23 cellular contexts compared by ENCODE assay signal in the genomic region with DNA sequence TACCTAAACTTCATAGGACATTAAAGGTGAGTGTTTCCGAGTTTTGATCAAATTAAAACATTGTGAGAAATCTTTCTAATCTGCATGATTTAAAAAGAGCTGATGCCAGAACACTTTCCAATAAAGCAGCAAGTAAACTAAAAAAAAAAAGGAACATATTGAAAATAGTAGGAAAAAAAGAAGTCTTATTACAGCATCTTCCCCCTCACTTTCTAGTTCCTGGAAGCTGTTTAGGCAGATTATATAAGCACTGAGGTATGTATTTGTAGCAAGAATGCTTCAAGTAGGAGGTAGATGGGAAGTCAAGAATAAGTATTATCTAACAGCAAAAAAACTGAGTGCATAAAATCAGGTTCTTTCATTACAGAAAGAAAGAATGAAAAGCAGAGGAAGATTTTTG.
"Had no signal": no experiment of that assay in that cellular context is flagged by ENCODE, and none has a peak within 500 bp of the region (broad histone marks: within the 10 kb centered on the region; RNA-seq: fewer than 3 reads in every experiment).

No MANE protein-coding gene starts in this region.

- H3K27ac Mint-ChIP-seq: activated B cell treated with CpG ODN at 0.5 μM for 24 hours; activated naive CD4-positive, alpha-beta T cell treated with anti-CD3 and anti-CD28 coated beads, Interleukin-2, amount 10 ng/mL, durations not matched to agents 7 days and 5 days; activated naive CD8-positive, alpha-beta T cell treated with anti-CD3 and anti-CD28 coated beads, Interleukin-2, amount 10 ng/mL, durations not matched to agents 7 days and 5 days; activated T-helper 2 cell treated with anti-CD3 and anti-CD28 coated beads, Interferon-gamma antibody, Interleukin-2, Interleukin-4, amounts not matched to agents 10 μg/mL and 5 μg/mL and 100 μg/mL, durations not matched to agents 14 hours and 24 hours and 36 hours had no signal

- H3K4me1 Mint-ChIP-seq: activated B cell treated with CpG ODN at 0.5 μM for 24 hours; activated naive CD4-positive, alpha-beta T cell treated with anti-CD3 and anti-CD28 coated beads, Interleukin-2, amount 10 ng/mL, durations not matched to agents 7 days and 5 days; central memory CD8-positive, alpha-beta T cell had no signal

- H3K9me3 Mint-ChIP-seq: activated B cell treated with CpG ODN at 0.5 μM for 24 hours; activated naive CD4-positive, alpha-beta T cell treated with anti-CD3 and anti-CD28 coated beads, Interleukin-2, amount 10 ng/mL, durations not matched to agents 7 days and 5 days; activated naive CD8-positive, alpha-beta T cell treated with anti-CD3 and anti-CD28 coated beads, Interleukin-2, amount 10 ng/mL, durations not matched to agents 7 days and 5 days; activated T-cell treated with anti-CD3 and anti-CD28 coated beads, Interleukin-2, amount 50 U/mL, for 4 hours; activated T-helper 2 cell treated with anti-CD3 and anti-CD28 coated beads, Interferon-gamma antibody, Interleukin-2, Interleukin-4, amounts not matched to agents 10 μg/mL and 5 μg/mL and 100 μg/mL, durations not matched to agents 14 hours and 24 hours and 36 hours; central memory CD8-positive, alpha-beta T cell had no signal

- H3K27ac ChIP-seq: body of pancreas, KMS-11, Peyer's patch, RWPE1, SJCRH30 had no signal

- H3K9ac ChIP-seq: KMS-11, SK-N-SH had no signal

- H3K4me3 ChIP-seq: body of pancreas, Peyer's patch, SJCRH30 had no signal

- ATAC-seq: activated T-cell treated with anti-CD3 and anti-CD28 coated beads, Interleukin-2, amount 50 U/mL, for 4 hours; body of pancreas had no signal

- DNase-seq: activated B cell treated with CpG ODN at 0.5 μM for 24 hours; activated CD8-positive, alpha-beta memory T cell treated with anti-CD3 and anti-CD28 coated beads for 24 hours; activated gamma-delta T cell treated with Interleukin-2 at 50 U/mL for 16 hours; activated naive CD4-positive, alpha-beta T cell treated with anti-CD3 and anti-CD28 coated beads, Interleukin-2, amount 10 ng/mL, durations not matched to agents 7 days and 5 days; activated naive CD8-positive, alpha-beta T cell treated with anti-CD3 and anti-CD28 coated beads, Interleukin-2, amount 10 ng/mL, durations not matched to agents 7 days and 5 days; activated T-cell treated with anti-CD3 and anti-CD28 coated beads, Interleukin-2, amount 50 U/mL, for 4 hours; aorta; body of pancreas; MM.1S; NCI-H1105; NCI-H1436; NCI-H187; NCI-H2081; NCI-H510A treated with DMSO at 0.1 percent for 48 hours; Peyer's patch; Right ventricle myocardium superior; SJCRH30; SK-N-SH; T-helper 1 cell had no signal

- H3K4me2 ChIP-seq: KMS-11, SK-N-SH had no signal

- H3K27me3 Mint-ChIP-seq: activated B cell treated with CpG ODN at 0.5 μM for 24 hours; activated naive CD4-positive, alpha-beta T cell treated with anti-CD3 and anti-CD28 coated beads, Interleukin-2, amount 10 ng/mL, durations not matched to agents 7 days and 5 days; activated naive CD8-positive, alpha-beta T cell treated with anti-CD3 and anti-CD28 coated beads, Interleukin-2, amount 10 ng/mL, durations not matched to agents 7 days and 5 days; central memory CD8-positive, alpha-beta T cell had no signal

- H3K4me1 ChIP-seq: body of pancreas, Peyer's patch, SJCRH30 had no signal

- H3K4me3 Mint-ChIP-seq: activated B cell treated with CpG ODN at 0.5 μM for 24 hours; activated naive CD4-positive, alpha-beta T cell treated with anti-CD3 and anti-CD28 coated beads, Interleukin-2, amount 10 ng/mL, durations not matched to agents 7 days and 5 days; activated naive CD8-positive, alpha-beta T cell treated with anti-CD3 and anti-CD28 coated beads, Interleukin-2, amount 10 ng/mL, durations not matched to agents 7 days and 5 days; activated T-cell treated with anti-CD3 and anti-CD28 coated beads, Interleukin-2, amount 50 U/mL, for 4 hours; central memory CD8-positive, alpha-beta T cell had no signal

- H3K9me3 ChIP-seq: body of pancreas, Peyer's patch, SJCRH30, SK-N-SH had no signal

- H3K27me3 ChIP-seq: body of pancreas, Peyer's patch, SJCRH30 had no signal
